Comparison of ENCODE assay signal across 10 cellular contexts in the genomic region with DNA sequence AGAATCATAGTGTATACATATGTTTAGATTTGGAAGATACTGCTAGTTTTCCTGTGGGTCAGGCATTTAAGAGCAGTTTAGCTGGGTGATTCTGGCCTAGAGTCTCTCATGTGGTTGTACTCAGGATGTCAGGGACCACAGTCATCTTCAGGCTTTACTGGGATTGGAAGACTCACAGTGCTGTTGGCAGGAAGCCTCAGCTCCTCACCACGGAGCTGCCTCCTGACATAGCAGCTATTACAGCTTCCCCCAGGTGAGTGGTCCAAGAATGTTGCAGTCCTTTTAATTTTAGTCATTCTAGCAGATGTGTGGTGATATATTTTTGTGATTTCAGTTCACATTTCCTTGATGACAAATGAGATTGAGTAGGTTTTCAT. TPM values are rescaled to one million over a fixed set of nuclear protein-coding genes. Genes with fewer than 3 reads are reported as not detected.
DNase-seq lines count a peak whose midpoint lies in the region; ATAC-seq and TF ChIP-seq lines count a peak whose summit lies in the region.
"Had no signal": no experiment of that assay in that cellular context is flagged by ENCODE, and none has a peak within 500 bp of the region (broad histone marks: within the 10 kb centered on the region; RNA-seq: fewer than 3 reads in every experiment).

No MANE protein-coding gene starts in this region.

- no peak overlapping the region for H3K27ac ChIP-seq in psoas muscle
- H3K27ac ChIP-seq: hepatocyte had no signal

- H3K27me3 ChIP-seq in psoas muscle (ENCODE audit: insufficient read depth in 3 of 3, low read length in 2 of 3): no peaks in the 10 kb centered on the region
- H3K27me3 ChIP-seq: hepatocyte had no signal

- peaks cover 15% of the 10 kb centered on the region for H3K4me1 ChIP-seq in psoas muscle

- no peak overlapping the region for H3K4me3 ChIP-seq in astrocyte of the cerebellum (ENCODE audit: low read depth, low read length)
- no peak overlapping the region for H3K4me3 ChIP-seq in psoas muscle
- H3K4me3 ChIP-seq: hepatocyte had no signal

- no peak for TF ChIP-seq CTCF in astrocyte of the cerebellum (IDR thresholded peaks at IDR 0.05; ENCODE audit: low read depth, low read length, missing control alignments)
- no peak for TF ChIP-seq CTCF in psoas muscle (IDR thresholded peaks at IDR 0.05)

- intact Hi-C loops in psoas muscle (cut with DNase I) (no loop called here), posterior cingulate gyrus (cut with DNase I) (no loop called here)

- WGBS in psoas muscle, 3 donors: 3 to 7% (median 5%) methylated on average over 1 of the region's 1 CpG

- H3K36me3 ChIP-seq in psoas muscle (ENCODE audit: insufficient read depth in 1 of 2, low read depth in 1 of 2): no peaks in the 10 kb centered on the region

- DNase-seq in activated CD4-positive, alpha-beta T cell treated with anti-CD3 and anti-CD28 coated beads for 48 hours: peak; percentile 48
- DNase-seq in activated CD4-positive, alpha-beta T cell treated with anti-CD3 and anti-CD28 coated beads for 4 hours: no peak
- DNase-seq in LHCN-M2 (ENCODE audit: low read depth): peak; percentile 49
- peak; percentile 92 for DNase-seq in astrocyte of the cerebellum (ENCODE audit: low read depth)
- DNase-seq in psoas muscle: no peak
- DNase-seq in left lobe of liver (ENCODE audit: low spot score): no peak
- no peak for DNase-seq in posterior cingulate gyrus
- DNase-seq in KBM-7: no peak
- DNase-seq: NCI-H524 treated with DMSO at 0.1 percent for 48 hours had no signal

- in situ Hi-C loops in astrocyte of the cerebellum (cut with HindIII; ENCODE audit: low sequenced_read_pairs): loop anchor here (5.0 kb wide), 1 partner anchor 37 kb away; no protein-coding TSS in a partner anchor
- in situ Hi-C loops in KBM-7 (cut with MboI; ENCODE audit: low pct_unique_long_range_greater_than_20kb, low sequenced_read_pairs): no loop called here

- peak; percentile 50 to 75 (median 52) for ATAC-seq in psoas muscle
- ATAC-seq in left lobe of liver: no peak

- H3K9me3 ChIP-seq in psoas muscle: peaks cover 11% of the 10 kb centered on the region

RNA-seq across cellular contexts. Expression of a gene that starts 16.9 kb away (rescaled TPM):
- not detected in 2 replicates for total RNA-seq in LHCN-M2 (2014; rRNA removed)
- polyA plus RNA-seq in LHCN-M2 (2012): 0.05 TPM
- under 1 TPM in 1 of 4 donors, not detected in 3; 0.27 TPM for total RNA-seq in psoas muscle
- polyA plus RNA-seq in psoas muscle: under 1 TPM in 1 of 3 donors, not detected in 2; 0.01 TPM
- 0.15 TPM for total RNA-seq in left lobe of liver
- total RNA-seq: hepatocyte had no signal
- polyA plus RNA-seq: hepatocyte had no signal

RNA-seq across cellular contexts. Expression of a gene that starts 32.1 kb away (rescaled TPM):
- total RNA-seq in LHCN-M2 (2014; rRNA removed): 0.11 TPM in 1 of 2 replicates, not detected in the other
- 0.07 TPM for polyA plus RNA-seq in LHCN-M2 (2012)
- total RNA-seq in psoas muscle: 1 to 10 TPM in 2 of 4 donors, under 1 TPM in 2; 0.80 to 1.4 (median 1.00) TPM
- under 1 TPM; 0.67 to 0.69 (median 0.69) TPM for polyA plus RNA-seq in psoas muscle
- total RNA-seq in left lobe of liver: 0.70 TPM

Comparison
In these comparisons a context has a peak if more than half of its experiments do, and no peak if none do; other contexts are left out.
1. DNase-seq: peak in activated CD4-positive, alpha-beta T cell treated with anti-CD3 and anti-CD28 coated beads for 48 hours (single experiment), LHCN-M2 (single experiment) and astrocyte of the cerebellum (single experiment); none in activated CD4-positive, alpha-beta T cell treated with anti-CD3 and anti-CD28 coated beads for 4 hours (0 of 2), psoas muscle (0 of 2), left lobe of liver (single experiment), posterior cingulate gyrus (0 of 10) and KBM-7 (single experiment).